Comparison of ENCODE assay signal across 8 cellular contexts in the genomic region with DNA sequence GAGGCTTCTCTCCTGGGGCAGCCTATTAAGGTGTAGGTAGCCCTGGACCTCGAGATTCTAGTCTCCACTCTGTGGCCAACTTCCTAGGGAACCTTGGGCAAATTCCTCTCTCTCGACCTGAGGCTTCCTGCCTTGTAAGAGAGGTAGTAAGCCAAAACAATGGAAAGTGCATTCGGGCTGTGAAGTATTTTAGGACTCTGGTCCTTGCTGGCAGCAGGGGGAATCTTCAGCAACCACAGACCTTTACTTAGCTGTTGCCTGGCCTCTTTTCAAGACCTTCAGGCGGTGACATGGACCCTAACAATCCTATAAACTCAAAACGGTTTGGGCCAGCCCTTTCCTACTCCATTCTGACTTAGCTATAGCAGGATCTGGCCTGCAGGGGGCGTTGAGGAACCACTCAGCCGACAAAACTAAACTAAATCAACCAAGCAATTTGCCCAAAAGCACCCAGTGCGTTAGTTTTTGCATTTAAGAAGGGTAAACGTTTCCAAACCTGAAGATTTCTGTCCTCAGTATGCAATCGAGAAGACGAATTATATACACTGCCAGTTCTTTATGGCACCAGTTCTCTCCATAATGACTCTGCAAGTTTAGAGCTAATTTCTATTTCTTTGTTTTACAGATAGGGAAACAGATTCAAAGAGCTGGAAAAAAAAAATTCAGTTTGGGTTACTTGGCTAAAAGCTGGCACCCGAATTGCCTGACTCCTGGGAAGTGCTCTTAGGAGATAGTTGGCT. TPM values are rescaled to one million over a fixed set of nuclear protein-coding genes. Genes with fewer than 3 reads are reported as not detected.
A peak's percentile ranks its signal among the peaks of the same experiment; 100 is the strongest.
DNase-seq lines count a peak whose midpoint lies in the region; ATAC-seq and TF ChIP-seq lines count a peak whose summit lies in the region.

No MANE protein-coding gene starts in this region.

- peak overlapping the region; percentile 7; the same call in 1 of the 2 replicates for H3K4me3 ChIP-seq in HAP-1
- H3K4me3 ChIP-seq in coronary artery = no peak overlapping the region

- peak overlapping the region; percentile 61 to 82 for H3K4me3 Mint-ChIP-seq in CD14-positive monocyte

- in situ Hi-C loops in HAP-1 (cut with MboI; ENCODE audit: low sequenced_read_pairs) = no loop called here

- H3K4me1 Mint-ChIP-seq in CD14-positive monocyte = peaks cover 63% of the 10 kb centered on the region

- H3K27me3 Mint-ChIP-seq in CD14-positive monocyte (ENCODE audit: low read depth in 3 of 3) = no peaks in the 10 kb centered on the region

- H3K9me3 ChIP-seq in HAP-1 = no peaks in the 10 kb centered on the region

- intact Hi-C loops in CD14-positive monocyte (cut with micrococcal nuclease) = loop anchor here (2.0 to 5.0 kb wide), 2 partner anchors 79 to 80 kb away; partner anchors contain the start of gene MED18 (in 2 of the 2)

- no peaks in the 10 kb centered on the region for H3K36me3 Mint-ChIP-seq in CD14-positive monocyte

- peak; percentile 97 for TF ChIP-seq CTCF in CD14-positive monocyte (IDR thresholded peaks at IDR 0.05)
- TF ChIP-seq CTCF in coronary artery (IDR thresholded peaks at IDR 0.05) = peak; percentile 81

- peak overlapping the region; percentile 35 to 79 for H3K27ac ChIP-seq in coronary artery

- no peaks in the 10 kb centered on the region for H3K27me3 ChIP-seq in HAP-1 (ENCODE audit: low read depth)

- H3K4me1 ChIP-seq in HAP-1 = peaks cover 29% of the 10 kb centered on the region

- no peak for ATAC-seq in GM19397 (IDR thresholded peaks at IDR 0.05; ENCODE audit: unreplicated experiment)

- DNase-seq in CD14-positive monocyte (ENCODE audit: low spot score) = peak; percentile 69
- DNase-seq in HAP-1 (ENCODE audit: low spot score in 2 of 2) = peak; percentile 70 to 87
- DNase-seq in NCI-H460 (ENCODE audit: extremely low read depth, low read depth) = peak; percentile 71
- peak; percentile 74 to 81 for DNase-seq in activated CD4-positive, alpha-beta T cell treated with anti-CD3 and anti-CD28 coated beads for 4 hours
- DNase-seq in coronary artery (ENCODE audit: low spot score) = peak; percentile 84
- peak; percentile 90 for DNase-seq in left kidney (ENCODE audit: low read depth, low spot score)
- DNase-seq in stimulated activated CD4-positive, alpha-beta T cell treated with anti-CD3 and anti-CD28 coated beads, Interleukin-1b, Interleukin-23, amount 100 ng/mL, for 4 hours (ENCODE audit: low read depth in 2 of 2) = peak; percentile 70 to 71

- H3K36me3 ChIP-seq in HAP-1 (replicated peaks) = no peaks in the 10 kb centered on the region

- peak overlapping the region; percentile 94 to 99 (median 96) for H3K27ac Mint-ChIP-seq in CD14-positive monocyte

- no peaks in the 10 kb centered on the region for H3K9me3 Mint-ChIP-seq in CD14-positive monocyte

RNA-seq across cellular contexts. Expression of gene SESN2, which starts 10.9 kb away (rescaled TPM):
- 1 to 10 TPM; 5.0 to 5.1 TPM for polyA plus RNA-seq in CD14-positive monocyte
- 50.9 and 51.1 TPM in 2 replicates for total RNA-seq in NCI-H460 (2014; rRNA removed; shearing (Covaris generic))
- polyA plus RNA-seq in NCI-H460 (2014; cell fraction: nucleus; rRNA removed) = 35.0 and 35.4 TPM in 2 replicates

RNA-seq across cellular contexts. Expression of gene ATP5IF1, which starts 12.5 kb away (rescaled TPM):
- polyA plus RNA-seq in CD14-positive monocyte = 100 to 1,000 TPM; 296 to 339 TPM
- total RNA-seq in NCI-H460 (2014; rRNA removed; shearing (Covaris generic)) = 160 and 197 TPM in 2 replicates
- 62.0 and 121 TPM in 2 replicates for polyA plus RNA-seq in NCI-H460 (2014; cell fraction: nucleus; rRNA removed)

RNA-seq across cellular contexts. Expression of gene DNAJC8, which starts 15.6 kb away (rescaled TPM):
- polyA plus RNA-seq in CD14-positive monocyte = 100 to 1,000 TPM; 113 to 118 TPM
- total RNA-seq in NCI-H460 (2014; rRNA removed; shearing (Covaris generic)) = 55.8 and 59.6 TPM in 2 replicates
- polyA plus RNA-seq in NCI-H460 (2014; cell fraction: nucleus; rRNA removed) = 48.8 and 67.2 TPM in 2 replicates
